ENCODE assay signal across 8 cellular contexts in genomic region chr2:8676915-8677645, GRCh38. TPM values are rescaled to one million over a fixed set of nuclear protein-coding genes. Genes with fewer than 3 reads are reported as not detected.
DNase-seq lines count a peak whose midpoint lies in the region; ATAC-seq and FAIRE-seq lines count a peak whose summit lies in the region.

No MANE protein-coding gene starts in this region.

- H3K27me3 Mint-ChIP-seq in activated CD4-positive, alpha-beta T cell treated with anti-CD3 and anti-CD28 coated beads for 36 hours = peaks cover 35% of the 10 kb centered on the region
- H3K27me3 Mint-ChIP-seq in activated T-helper 2 cell treated with anti-CD3 and anti-CD28 coated beads, Interferon-gamma antibody, Interleukin-2, Interleukin-4, amounts not matched to agents 10 μg/mL and 5 μg/mL and 100 μg/mL, durations not matched to agents 14 hours and 24 hours and 36 hours (ENCODE audit: low read depth) = peaks cover 44% of the 10 kb centered on the region

- intact Hi-C loops in activated CD4-positive, alpha-beta T cell treated with anti-CD3 and anti-CD28 coated beads for 36 hours (cut with DNase I, micrococcal nuclease) = no loop called here
- intact Hi-C loops in activated T-helper 2 cell treated with anti-CD3 and anti-CD28 coated beads, Interferon-gamma antibody, Interleukin-2, Interleukin-4, amounts not matched to agents 10 μg/mL and 5 μg/mL and 100 μg/mL, durations not matched to agents 14 hours and 24 hours and 36 hours (cut with micrococcal nuclease) = no loop called here

- peak overlapping the region; percentile 82 for H3K4me2 ChIP-seq in skeletal muscle satellite cell (ENCODE audit: low read length)

- H3K9ac ChIP-seq in iPS-15b (ENCODE audit: low read depth, low read length) (no peak overlapping the region), skeletal muscle satellite cell (ENCODE audit: low read depth, low read length) (peak overlapping the region; percentile 80)

- POLR2A ChIA-PET in activated CD4-positive, alpha-beta T cell treated with anti-CD3 and anti-CD28 coated beads for 36 hours (lab: Charles Lee) = no interaction called here

- ATAC-seq in activated CD4-positive, alpha-beta T cell treated with anti-CD3 and anti-CD28 coated beads for 36 hours = no peak
- ATAC-seq in GM18870 (IDR thresholded peaks at IDR 0.05; ENCODE audit: unreplicated experiment) = no peak

- H3K4me1 ChIP-seq in iPS-15b (ENCODE audit: control insufficient read depth, insufficient read depth, low read length) (peaks cover 16% of the 10 kb centered on the region), skeletal muscle satellite cell (ENCODE audit: control insufficient read depth, insufficient read depth, low read length) (peaks cover 44% of the 10 kb centered on the region)

- peaks cover 24% of the 10 kb centered on the region for H3K9me3 Mint-ChIP-seq in activated CD4-positive, alpha-beta T cell treated with anti-CD3 and anti-CD28 coated beads for 36 hours (ENCODE audit: low read depth)
- peaks cover 28% of the 10 kb centered on the region for H3K9me3 Mint-ChIP-seq in activated T-helper 2 cell treated with anti-CD3 and anti-CD28 coated beads, Interferon-gamma antibody, Interleukin-2, Interleukin-4, amounts not matched to agents 10 μg/mL and 5 μg/mL and 100 μg/mL, durations not matched to agents 14 hours and 24 hours and 36 hours

- no peak for DNase-seq in activated CD4-positive, alpha-beta T cell treated with anti-CD3 and anti-CD28 coated beads for 36 hours
- no peak for DNase-seq in activated CD4-positive, alpha-beta T cell treated with anti-CD3 and anti-CD28 coated beads, Interleukin-2, amount 50 U/mL, for 1 hour
- no peak for DNase-seq in activated T-helper 2 cell treated with anti-CD3 and anti-CD28 coated beads, Interferon-gamma antibody, Interleukin-2, Interleukin-4, amounts not matched to agents 10 μg/mL and 5 μg/mL and 100 μg/mL, durations not matched to agents 14 hours and 24 hours and 36 hours (ENCODE audit: low spot score)
- no peak for DNase-seq in GM19239 (ENCODE audit: insufficient read length, low spot score)
- no peak for DNase-seq in GM19238 (ENCODE audit: insufficient read length, low spot score)

- peaks cover 31% of the 10 kb centered on the region for H3K4me1 Mint-ChIP-seq in activated CD4-positive, alpha-beta T cell treated with anti-CD3 and anti-CD28 coated beads for 36 hours
- peaks cover 25% of the 10 kb centered on the region for H3K4me1 Mint-ChIP-seq in activated T-helper 2 cell treated with anti-CD3 and anti-CD28 coated beads, Interferon-gamma antibody, Interleukin-2, Interleukin-4, amounts not matched to agents 10 μg/mL and 5 μg/mL and 100 μg/mL, durations not matched to agents 14 hours and 24 hours and 36 hours (ENCODE audit: low read depth)

- CTCF ChIA-PET in activated CD4-positive, alpha-beta T cell treated with anti-CD3 and anti-CD28 coated beads for 36 hours (lab: Charles Lee) = interaction anchor here (0.6 to 1.1 kb wide), 3 partner anchors 224 to 435 kb away, joined by 3 to 4 read pairs (median 3); no protein-coding TSS in a partner anchor

- H3K9me3 ChIP-seq in iPS-15b (ENCODE audit: control insufficient read depth, insufficient read depth, low read length) (peaks cover 6% of the 10 kb centered on the region), skeletal muscle satellite cell (replicated peaks; ENCODE audit: low read length) (peaks cover 6% of the 10 kb centered on the region)

- H3K27ac Mint-ChIP-seq in activated CD4-positive, alpha-beta T cell treated with anti-CD3 and anti-CD28 coated beads for 36 hours = no peak overlapping the region
- no peak overlapping the region for H3K27ac Mint-ChIP-seq in activated T-helper 2 cell treated with anti-CD3 and anti-CD28 coated beads, Interferon-gamma antibody, Interleukin-2, Interleukin-4, amounts not matched to agents 10 μg/mL and 5 μg/mL and 100 μg/mL, durations not matched to agents 14 hours and 24 hours and 36 hours

- H3K4me3 Mint-ChIP-seq in activated CD4-positive, alpha-beta T cell treated with anti-CD3 and anti-CD28 coated beads for 36 hours = peak overlapping the region; percentile 98
- H3K4me3 Mint-ChIP-seq in activated T-helper 2 cell treated with anti-CD3 and anti-CD28 coated beads, Interferon-gamma antibody, Interleukin-2, Interleukin-4, amounts not matched to agents 10 μg/mL and 5 μg/mL and 100 μg/mL, durations not matched to agents 14 hours and 24 hours and 36 hours (ENCODE audit: low read depth) = peak overlapping the region; percentile 45

- H3K36me3 Mint-ChIP-seq in activated CD4-positive, alpha-beta T cell treated with anti-CD3 and anti-CD28 coated beads for 36 hours (ENCODE audit: low read depth) = peaks cover 15% of the 10 kb centered on the region
- peaks cover 33% of the 10 kb centered on the region for H3K36me3 Mint-ChIP-seq in activated T-helper 2 cell treated with anti-CD3 and anti-CD28 coated beads, Interferon-gamma antibody, Interleukin-2, Interleukin-4, amounts not matched to agents 10 μg/mL and 5 μg/mL and 100 μg/mL, durations not matched to agents 14 hours and 24 hours and 36 hours (ENCODE audit: low read depth)

- no peak for FAIRE-seq in GM19239 (lab: Jason Lieb, UNC)

- peak overlapping the region; percentile 56 for H3K4me3 ChIP-seq in iPS-15b (ENCODE audit: low read depth, low read length)
- H3K4me3 ChIP-seq in skeletal muscle satellite cell (ENCODE audit: low read length) = peak overlapping the region; percentile 64

- H3K27me3 ChIP-seq in iPS-15b (ENCODE audit: control insufficient read depth, insufficient read depth, low read length) = peaks cover 62% of the 10 kb centered on the region
- peaks cover 3% of the 10 kb centered on the region for H3K27me3 ChIP-seq in skeletal muscle satellite cell (ENCODE audit: control insufficient read depth, insufficient read depth, low read length)

- H3K36me3 ChIP-seq in iPS-15b (ENCODE audit: control insufficient read depth, insufficient read depth, low read length) (no peaks in the 10 kb centered on the region), skeletal muscle satellite cell (ENCODE audit: insufficient read depth, low read length) (no peaks in the 10 kb centered on the region)

RNA-seq across cellular contexts. Expression of gene ID2, which starts 4.8 kb away (rescaled TPM):
- total RNA-seq in activated CD4-positive, alpha-beta T cell treated with anti-CD3 and anti-CD28 coated beads for 36 hours = 100 to 1,000 TPM; 171 to 213 TPM
- total RNA-seq in activated T-helper 2 cell treated with anti-CD3 and anti-CD28 coated beads, Interferon-gamma antibody, Interleukin-2, Interleukin-4, amounts not matched to agents 10 μg/mL and 5 μg/mL and 100 μg/mL, durations not matched to agents 14 hours and 24 hours and 36 hours = 423 and 431 TPM in 2 replicates
- total RNA-seq in skeletal muscle satellite cell (2012; rRNA removed) = 81.1 and 89.3 TPM in 2 replicates
